In genomic region chrX:53085661-53086229, GRCh38 we compare ENCODE assay signal across 12 cellular contexts. TPM values are rescaled to one million over a fixed set of nuclear protein-coding genes. Genes with fewer than 3 reads are reported as not detected.
DNase-seq lines count a peak whose midpoint lies in the region; ATAC-seq and TF ChIP-seq lines count a peak whose summit lies in the region.
"Had no signal": no experiment of that assay in that cellular context is flagged by ENCODE, and none has a peak within 500 bp of the region (broad histone marks: within the 10 kb centered on the region; RNA-seq: fewer than 3 reads in every experiment).

No MANE protein-coding gene starts in this region.

- TF ChIP-seq POLR2A in vagina (IDR thresholded peaks at IDR 0.05) = no peak

- peaks cover 65% of the 10 kb centered on the region for H3K4me1 Mint-ChIP-seq in stimulated activated naive CD8-positive, alpha-beta T cell treated with anti-CD3 and anti-CD28 coated beads, Interleukin-15, Interleukin-2, amounts not matched to agents 100 ng/mL and 50 ng/mL, for 24 hours (ENCODE audit: low read depth)
- peaks cover 65% of the 10 kb centered on the region for H3K4me1 Mint-ChIP-seq in activated naive CD8-positive, alpha-beta T cell treated with anti-CD3 and anti-CD28 coated beads, Interleukin-2, amount 50 U/mL, for 24 hours

- H3K9me3 ChIP-seq in muscle layer of duodenum (ENCODE audit: control insufficient read depth in 1 of 2, low read length in 2 of 2) (no peaks in the 10 kb centered on the region), vagina (no peaks in the 10 kb centered on the region)

- H3K36me3 ChIP-seq in muscle layer of duodenum (ENCODE audit: control insufficient read depth in 1 of 2, insufficient read depth in 2 of 2, low read length in 2 of 2) (peaks cover 15 to 17% of the 10 kb centered on the region in 2 donors), vagina (peaks cover 0 to 8% of the 10 kb centered on the region in 2 donors)

- H3K27ac ChIP-seq in muscle layer of duodenum (ENCODE audit: low read length) (peak overlapping the region; percentile 31), vagina (peak overlapping the region; percentile 94)

- H3K9me3 Mint-ChIP-seq in stimulated activated naive CD8-positive, alpha-beta T cell treated with anti-CD3 and anti-CD28 coated beads, Interleukin-15, Interleukin-2, amounts not matched to agents 100 ng/mL and 50 ng/mL, for 24 hours = no peaks in the 10 kb centered on the region
- H3K9me3 Mint-ChIP-seq in activated naive CD8-positive, alpha-beta T cell treated with anti-CD3 and anti-CD28 coated beads, Interleukin-2, amount 50 U/mL, for 24 hours = no peaks in the 10 kb centered on the region
- H3K9me3 Mint-ChIP-seq: activated CD4-positive, alpha-beta T cell treated with anti-CD3 and anti-CD28 coated beads, Interleukin-2, amount 10 ng/mL, durations not matched to agents 7 days and 5 days had no signal

- H3K4me1 ChIP-seq in muscle layer of duodenum (ENCODE audit: control insufficient read depth in 1 of 2, insufficient read depth in 2 of 2, low read length in 2 of 2) = peaks cover 0 to 31% of the 10 kb centered on the region in 2 donors
- peaks cover 34% of the 10 kb centered on the region for H3K4me1 ChIP-seq in vagina

- no peak for TF ChIP-seq CTCF in vagina (IDR thresholded peaks at IDR 0.05)

- H3K27me3 ChIP-seq in muscle layer of duodenum (ENCODE audit: low read depth, low read length) = no peaks in the 10 kb centered on the region
- no peaks in the 10 kb centered on the region for H3K27me3 ChIP-seq in vagina

- peaks cover 39% of the 10 kb centered on the region for H3K36me3 Mint-ChIP-seq in stimulated activated naive CD8-positive, alpha-beta T cell treated with anti-CD3 and anti-CD28 coated beads, Interleukin-15, Interleukin-2, amounts not matched to agents 100 ng/mL and 50 ng/mL, for 24 hours (ENCODE audit: low read depth)
- H3K36me3 Mint-ChIP-seq in activated naive CD8-positive, alpha-beta T cell treated with anti-CD3 and anti-CD28 coated beads, Interleukin-2, amount 50 U/mL, for 24 hours (ENCODE audit: low read depth) = peaks cover 20% of the 10 kb centered on the region

- H3K27ac Mint-ChIP-seq in stimulated activated naive CD8-positive, alpha-beta T cell treated with anti-CD3 and anti-CD28 coated beads, Interleukin-15, Interleukin-2, amounts not matched to agents 100 ng/mL and 50 ng/mL, for 24 hours = peak overlapping the region; percentile 21
- peak overlapping the region; percentile 74 for H3K27ac Mint-ChIP-seq in activated naive CD8-positive, alpha-beta T cell treated with anti-CD3 and anti-CD28 coated beads, Interleukin-2, amount 50 U/mL, for 24 hours
- H3K27ac Mint-ChIP-seq: activated CD4-positive, alpha-beta T cell treated with anti-CD3 and anti-CD28 coated beads, Interleukin-2, amount 10 ng/mL, durations not matched to agents 7 days and 5 days had no signal

- H3K27me3 Mint-ChIP-seq in stimulated activated naive CD8-positive, alpha-beta T cell treated with anti-CD3 and anti-CD28 coated beads, Interleukin-15, Interleukin-2, amounts not matched to agents 100 ng/mL and 50 ng/mL, for 24 hours = no peaks in the 10 kb centered on the region
- no peaks in the 10 kb centered on the region for H3K27me3 Mint-ChIP-seq in activated naive CD8-positive, alpha-beta T cell treated with anti-CD3 and anti-CD28 coated beads, Interleukin-2, amount 50 U/mL, for 24 hours
- H3K27me3 Mint-ChIP-seq: activated CD4-positive, alpha-beta T cell treated with anti-CD3 and anti-CD28 coated beads, Interleukin-2, amount 10 ng/mL, durations not matched to agents 7 days and 5 days had no signal

- H3K4me3 ChIP-seq in muscle layer of duodenum (ENCODE audit: low read depth in 1 of 2, low read length in 2 of 2) (peak overlapping the region in 1 of 2 donors; percentile 75), vagina (no peak overlapping the region)

- ATAC-seq in stimulated activated naive CD8-positive, alpha-beta T cell treated with anti-CD3 and anti-CD28 coated beads, Interleukin-15, Interleukin-2, amounts not matched to agents 100 U/mL and 50 U/mL, for 24 hours = no peak
- ATAC-seq in activated naive CD8-positive, alpha-beta T cell treated with anti-CD3 and anti-CD28 coated beads, Interleukin-2, amount 50 U/mL, for 24 hours = no peak
- no peak for ATAC-seq in GM21423 (IDR thresholded peaks at IDR 0.05; ENCODE audit: unreplicated experiment)
- ATAC-seq: PC-3 had no signal

- DNase-seq in stimulated activated naive CD8-positive, alpha-beta T cell treated with anti-CD3 and anti-CD28 coated beads, Interleukin-15, Interleukin-2, amounts not matched to agents 100 U/mL and 50 U/mL, for 24 hours = no peak
- DNase-seq in activated naive CD8-positive, alpha-beta T cell treated with anti-CD3 and anti-CD28 coated beads, Interleukin-2, amount 50 U/mL, for 24 hours = no peak
- DNase-seq in vagina (ENCODE audit: extremely low spot score in 2 of 2) (no peak), retina (no peak), NCI-H2171 (lab: John Stamatoyannopoulos, UW) (no peak)
- DNase-seq: activated CD4-positive, alpha-beta T cell treated with anti-CD3 and anti-CD28 coated beads, Interleukin-2, amount 10 ng/mL, durations not matched to agents 7 days and 5 days; dermis blood vessel endothelial cell; NCI-H1048; PC-3 had no signal

- intact Hi-C loops in vagina (cut with DNase I) = no loop called here

- H3K4me3 Mint-ChIP-seq in stimulated activated naive CD8-positive, alpha-beta T cell treated with anti-CD3 and anti-CD28 coated beads, Interleukin-15, Interleukin-2, amounts not matched to agents 100 ng/mL and 50 ng/mL, for 24 hours = peak overlapping the region; percentile 27
- peak overlapping the region; percentile 7 for H3K4me3 Mint-ChIP-seq in activated naive CD8-positive, alpha-beta T cell treated with anti-CD3 and anti-CD28 coated beads, Interleukin-2, amount 50 U/mL, for 24 hours
- H3K4me3 Mint-ChIP-seq: activated CD4-positive, alpha-beta T cell treated with anti-CD3 and anti-CD28 coated beads, Interleukin-2, amount 10 ng/mL, durations not matched to agents 7 days and 5 days had no signal

RNA-seq across cellular contexts. Expression of gene TSPYL2, which starts 3.6 kb away (rescaled TPM):
- 85.9 TPM for total RNA-seq in vagina

RNA-seq across cellular contexts. Expression of gene KANTR, which starts 8.2 kb away (rescaled TPM):
- total RNA-seq in vagina = 35.8 TPM

RNA-seq across cellular contexts. Expression of gene GPR173, which starts 37.2 kb away (rescaled TPM):
- total RNA-seq in vagina = 2.2 TPM
- total RNA-seq: activated CD4-positive, alpha-beta T cell treated with anti-CD3 and anti-CD28 coated beads, Interleukin-2, amount 10 ng/mL, durations not matched to agents 7 days and 5 days had no signal
